ENCODE assay signal across 1 cellular context in the genomic region with DNA sequence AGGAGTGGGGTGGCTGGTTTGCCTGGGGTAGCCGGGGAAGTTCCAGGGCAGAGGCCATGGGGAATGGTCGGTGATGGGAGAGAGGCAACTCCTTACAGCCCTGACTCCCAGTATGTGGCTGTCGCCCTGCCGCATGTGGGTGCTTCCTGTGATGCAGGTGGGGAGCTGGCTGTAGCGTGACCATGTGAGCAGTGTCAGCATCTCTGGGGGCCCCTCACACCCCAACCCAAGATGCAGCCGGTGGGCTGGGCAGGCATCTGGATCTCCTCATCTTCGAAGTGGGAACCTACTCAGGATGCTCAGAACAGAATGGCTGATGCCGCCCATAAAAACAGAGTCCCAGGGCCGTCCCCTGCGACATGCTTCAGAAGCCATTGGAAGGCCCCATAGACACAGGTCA.
TF ChIP-seq lines count a peak whose summit lies in the region.

No MANE protein-coding gene starts in this region.

TF ChIP-seq in HepG2, 621 proteins besides CTCF, POLR2A, EP300 and RAD21:
- TF ChIP-seq, protein P1, sequence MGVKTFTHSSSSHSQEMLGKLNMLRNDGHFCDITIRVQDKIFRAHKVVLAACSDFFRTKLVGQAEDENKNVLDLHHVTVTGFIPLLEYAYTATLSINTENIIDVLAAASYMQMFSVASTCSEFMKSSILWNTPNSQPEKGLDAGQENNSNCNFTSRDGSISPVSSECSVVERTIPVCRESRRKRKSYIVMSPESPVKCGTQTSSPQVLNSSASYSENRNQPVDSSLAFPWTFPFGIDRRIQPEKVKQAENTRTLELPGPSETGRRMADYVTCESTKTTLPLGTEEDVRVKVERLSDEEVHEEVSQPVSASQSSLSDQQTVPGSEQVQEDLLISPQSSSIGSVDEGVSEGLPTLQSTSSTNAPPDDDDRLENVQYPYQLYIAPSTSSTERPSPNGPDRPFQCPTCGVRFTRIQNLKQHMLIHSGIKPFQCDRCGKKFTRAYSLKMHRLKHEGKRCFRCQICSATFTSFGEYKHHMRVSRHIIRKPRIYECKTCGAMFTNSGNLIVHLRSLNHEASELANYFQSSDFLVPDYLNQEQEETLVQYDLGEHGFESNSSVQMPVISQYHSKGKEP (CRISPR knock-in tag; IDR thresholded peaks at IDR 0.05), result no peak
- TF ChIP-seq KDM2A (CRISPR knock-in tag; IDR thresholded peaks at IDR 0.05; ENCODE audit: borderline replicate concordance, low read depth) (no peak), ZNF768 (CRISPR knock-in tag; IDR thresholded peaks at IDR 0.05) (no peak), SUZ12 (IDR thresholded peaks at IDR 0.05; ENCODE audit: low read depth, low read length) (no peak), POLR2G (IDR thresholded peaks at IDR 0.05; ENCODE audit: low read depth, low read length) (no peak), KLF15 (CRISPR knock-in tag; IDR thresholded peaks at IDR 0.05; ENCODE audit: borderline replicate concordance) (no peak), CBX2 (IDR thresholded peaks at IDR 0.05; ENCODE audit: low read depth, low read length) (no peak), CBX2 (CRISPR knock-in tag; IDR thresholded peaks at IDR 0.05; ENCODE audit: low read depth) (no peak), SP140L (CRISPR knock-in tag; IDR thresholded peaks at IDR 0.05; ENCODE audit: borderline replicate concordance) (no peak), ZNF33B (CRISPR knock-in tag; IDR thresholded peaks at IDR 0.05) (no peak), ZNF670 (CRISPR knock-in tag; IDR thresholded peaks at IDR 0.05; ENCODE audit: borderline replicate concordance) (no peak), PHB2 (IDR thresholded peaks at IDR 0.05; ENCODE audit: partially characterized antibody) (no peak), CHD4 (IDR thresholded peaks at IDR 0.05; ENCODE audit: borderline replicate concordance, low read length) (no peak)
- TF ChIP-seq, protein P2, sequence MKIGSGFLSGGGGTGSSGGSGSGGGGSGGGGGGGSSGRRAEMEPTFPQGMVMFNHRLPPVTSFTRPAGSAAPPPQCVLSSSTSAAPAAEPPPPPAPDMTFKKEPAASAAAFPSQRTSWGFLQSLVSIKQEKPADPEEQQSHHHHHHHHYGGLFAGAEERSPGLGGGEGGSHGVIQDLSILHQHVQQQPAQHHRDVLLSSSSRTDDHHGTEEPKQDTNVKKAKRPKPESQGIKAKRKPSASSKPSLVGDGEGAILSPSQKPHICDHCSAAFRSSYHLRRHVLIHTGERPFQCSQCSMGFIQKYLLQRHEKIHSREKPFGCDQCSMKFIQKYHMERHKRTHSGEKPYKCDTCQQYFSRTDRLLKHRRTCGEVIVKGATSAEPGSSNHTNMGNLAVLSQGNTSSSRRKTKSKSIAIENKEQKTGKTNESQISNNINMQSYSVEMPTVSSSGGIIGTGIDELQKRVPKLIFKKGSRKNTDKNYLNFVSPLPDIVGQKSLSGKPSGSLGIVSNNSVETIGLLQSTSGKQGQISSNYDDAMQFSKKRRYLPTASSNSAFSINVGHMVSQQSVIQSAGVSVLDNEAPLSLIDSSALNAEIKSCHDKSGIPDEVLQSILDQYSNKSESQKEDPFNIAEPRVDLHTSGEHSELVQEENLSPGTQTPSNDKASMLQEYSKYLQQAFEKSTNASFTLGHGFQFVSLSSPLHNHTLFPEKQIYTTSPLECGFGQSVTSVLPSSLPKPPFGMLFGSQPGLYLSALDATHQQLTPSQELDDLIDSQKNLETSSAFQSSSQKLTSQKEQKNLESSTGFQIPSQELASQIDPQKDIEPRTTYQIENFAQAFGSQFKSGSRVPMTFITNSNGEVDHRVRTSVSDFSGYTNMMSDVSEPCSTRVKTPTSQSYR (CRISPR knock-in tag; IDR thresholded peaks at IDR 0.05; ENCODE audit: borderline replicate concordance), result no peak
- TF ChIP-seq, protein P3, sequence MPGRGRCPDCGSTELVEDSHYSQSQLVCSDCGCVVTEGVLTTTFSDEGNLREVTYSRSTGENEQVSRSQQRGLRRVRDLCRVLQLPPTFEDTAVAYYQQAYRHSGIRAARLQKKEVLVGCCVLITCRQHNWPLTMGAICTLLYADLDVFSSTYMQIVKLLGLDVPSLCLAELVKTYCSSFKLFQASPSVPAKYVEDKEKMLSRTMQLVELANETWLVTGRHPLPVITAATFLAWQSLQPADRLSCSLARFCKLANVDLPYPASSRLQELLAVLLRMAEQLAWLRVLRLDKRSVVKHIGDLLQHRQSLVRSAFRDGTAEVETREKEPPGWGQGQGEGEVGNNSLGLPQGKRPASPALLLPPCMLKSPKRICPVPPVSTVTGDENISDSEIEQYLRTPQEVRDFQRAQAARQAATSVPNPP (CRISPR knock-in tag; IDR thresholded peaks at IDR 0.05), result no peak
- TF ChIP-seq, protein P4, sequence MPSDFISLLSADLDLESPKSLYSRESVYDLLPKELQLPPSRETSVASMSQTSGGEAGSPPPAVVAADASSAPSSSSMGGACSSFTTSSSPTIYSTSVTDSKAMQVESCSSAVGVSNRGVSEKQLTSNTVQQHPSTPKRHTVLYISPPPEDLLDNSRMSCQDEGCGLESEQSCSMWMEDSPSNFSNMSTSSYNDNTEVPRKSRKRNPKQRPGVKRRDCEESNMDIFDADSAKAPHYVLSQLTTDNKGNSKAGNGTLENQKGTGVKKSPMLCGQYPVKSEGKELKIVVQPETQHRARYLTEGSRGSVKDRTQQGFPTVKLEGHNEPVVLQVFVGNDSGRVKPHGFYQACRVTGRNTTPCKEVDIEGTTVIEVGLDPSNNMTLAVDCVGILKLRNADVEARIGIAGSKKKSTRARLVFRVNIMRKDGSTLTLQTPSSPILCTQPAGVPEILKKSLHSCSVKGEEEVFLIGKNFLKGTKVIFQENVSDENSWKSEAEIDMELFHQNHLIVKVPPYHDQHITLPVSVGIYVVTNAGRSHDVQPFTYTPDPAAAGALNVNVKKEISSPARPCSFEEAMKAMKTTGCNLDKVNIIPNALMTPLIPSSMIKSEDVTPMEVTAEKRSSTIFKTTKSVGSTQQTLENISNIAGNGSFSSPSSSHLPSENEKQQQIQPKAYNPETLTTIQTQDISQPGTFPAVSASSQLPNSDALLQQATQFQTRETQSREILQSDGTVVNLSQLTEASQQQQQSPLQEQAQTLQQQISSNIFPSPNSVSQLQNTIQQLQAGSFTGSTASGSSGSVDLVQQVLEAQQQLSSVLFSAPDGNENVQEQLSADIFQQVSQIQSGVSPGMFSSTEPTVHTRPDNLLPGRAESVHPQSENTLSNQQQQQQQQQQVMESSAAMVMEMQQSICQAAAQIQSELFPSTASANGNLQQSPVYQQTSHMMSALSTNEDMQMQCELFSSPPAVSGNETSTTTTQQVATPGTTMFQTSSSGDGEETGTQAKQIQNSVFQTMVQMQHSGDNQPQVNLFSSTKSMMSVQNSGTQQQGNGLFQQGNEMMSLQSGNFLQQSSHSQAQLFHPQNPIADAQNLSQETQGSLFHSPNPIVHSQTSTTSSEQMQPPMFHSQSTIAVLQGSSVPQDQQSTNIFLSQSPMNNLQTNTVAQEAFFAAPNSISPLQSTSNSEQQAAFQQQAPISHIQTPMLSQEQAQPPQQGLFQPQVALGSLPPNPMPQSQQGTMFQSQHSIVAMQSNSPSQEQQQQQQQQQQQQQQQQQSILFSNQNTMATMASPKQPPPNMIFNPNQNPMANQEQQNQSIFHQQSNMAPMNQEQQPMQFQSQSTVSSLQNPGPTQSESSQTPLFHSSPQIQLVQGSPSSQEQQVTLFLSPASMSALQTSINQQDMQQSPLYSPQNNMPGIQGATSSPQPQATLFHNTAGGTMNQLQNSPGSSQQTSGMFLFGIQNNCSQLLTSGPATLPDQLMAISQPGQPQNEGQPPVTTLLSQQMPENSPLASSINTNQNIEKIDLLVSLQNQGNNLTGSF (CRISPR knock-in tag; IDR thresholded peaks at IDR 0.05), result no peak
- TF ChIP-seq, protein P5, sequence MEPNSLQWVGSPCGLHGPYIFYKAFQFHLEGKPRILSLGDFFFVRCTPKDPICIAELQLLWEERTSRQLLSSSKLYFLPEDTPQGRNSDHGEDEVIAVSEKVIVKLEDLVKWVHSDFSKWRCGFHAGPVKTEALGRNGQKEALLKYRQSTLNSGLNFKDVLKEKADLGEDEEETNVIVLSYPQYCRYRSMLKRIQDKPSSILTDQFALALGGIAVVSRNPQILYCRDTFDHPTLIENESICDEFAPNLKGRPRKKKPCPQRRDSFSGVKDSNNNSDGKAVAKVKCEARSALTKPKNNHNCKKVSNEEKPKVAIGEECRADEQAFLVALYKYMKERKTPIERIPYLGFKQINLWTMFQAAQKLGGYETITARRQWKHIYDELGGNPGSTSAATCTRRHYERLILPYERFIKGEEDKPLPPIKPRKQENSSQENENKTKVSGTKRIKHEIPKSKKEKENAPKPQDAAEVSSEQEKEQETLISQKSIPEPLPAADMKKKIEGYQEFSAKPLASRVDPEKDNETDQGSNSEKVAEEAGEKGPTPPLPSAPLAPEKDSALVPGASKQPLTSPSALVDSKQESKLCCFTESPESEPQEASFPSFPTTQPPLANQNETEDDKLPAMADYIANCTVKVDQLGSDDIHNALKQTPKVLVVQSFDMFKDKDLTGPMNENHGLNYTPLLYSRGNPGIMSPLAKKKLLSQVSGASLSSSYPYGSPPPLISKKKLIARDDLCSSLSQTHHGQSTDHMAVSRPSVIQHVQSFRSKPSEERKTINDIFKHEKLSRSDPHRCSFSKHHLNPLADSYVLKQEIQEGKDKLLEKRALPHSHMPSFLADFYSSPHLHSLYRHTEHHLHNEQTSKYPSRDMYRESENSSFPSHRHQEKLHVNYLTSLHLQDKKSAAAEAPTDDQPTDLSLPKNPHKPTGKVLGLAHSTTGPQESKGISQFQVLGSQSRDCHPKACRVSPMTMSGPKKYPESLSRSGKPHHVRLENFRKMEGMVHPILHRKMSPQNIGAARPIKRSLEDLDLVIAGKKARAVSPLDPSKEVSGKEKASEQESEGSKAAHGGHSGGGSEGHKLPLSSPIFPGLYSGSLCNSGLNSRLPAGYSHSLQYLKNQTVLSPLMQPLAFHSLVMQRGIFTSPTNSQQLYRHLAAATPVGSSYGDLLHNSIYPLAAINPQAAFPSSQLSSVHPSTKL (CRISPR knock-in tag; IDR thresholded peaks at IDR 0.05), result no peak
